ENCODE assay signal across 4 cellular contexts in the genomic region with DNA sequence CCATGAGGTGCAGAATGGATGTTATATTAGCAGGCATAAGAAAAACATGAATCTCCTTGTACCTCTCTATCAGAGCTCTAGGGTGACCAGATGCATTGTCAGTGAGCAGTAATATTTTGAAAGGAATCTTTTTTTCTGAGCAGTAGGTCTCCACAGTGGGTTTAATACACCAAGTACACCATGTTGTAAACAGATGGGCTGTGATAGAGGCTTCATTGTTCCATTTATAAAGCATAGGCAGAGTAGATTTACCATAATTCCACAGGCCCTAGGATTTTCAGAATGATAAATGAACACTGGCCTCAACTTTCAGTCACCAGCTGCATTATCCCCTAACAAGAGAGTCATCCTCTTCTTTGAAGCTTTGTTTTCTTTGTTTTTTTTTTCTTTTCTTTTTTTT.
"Had no signal": no experiment of that assay in that cellular context is flagged by ENCODE, and none has a peak within 500 bp of the region (broad histone marks: within the 10 kb centered on the region; RNA-seq: fewer than 3 reads in every experiment).

No MANE protein-coding gene starts in this region.

- ATAC-seq: GM23338 had no signal

- H3K4me3 ChIP-seq: GM23338 had no signal

- DNase-seq: H9, HCEC 1CT, IMR-90 had no signal

- H3K4me2 ChIP-seq: GM23338 had no signal
